ENCODE assay signal across 1 cellular context in the genomic region with DNA sequence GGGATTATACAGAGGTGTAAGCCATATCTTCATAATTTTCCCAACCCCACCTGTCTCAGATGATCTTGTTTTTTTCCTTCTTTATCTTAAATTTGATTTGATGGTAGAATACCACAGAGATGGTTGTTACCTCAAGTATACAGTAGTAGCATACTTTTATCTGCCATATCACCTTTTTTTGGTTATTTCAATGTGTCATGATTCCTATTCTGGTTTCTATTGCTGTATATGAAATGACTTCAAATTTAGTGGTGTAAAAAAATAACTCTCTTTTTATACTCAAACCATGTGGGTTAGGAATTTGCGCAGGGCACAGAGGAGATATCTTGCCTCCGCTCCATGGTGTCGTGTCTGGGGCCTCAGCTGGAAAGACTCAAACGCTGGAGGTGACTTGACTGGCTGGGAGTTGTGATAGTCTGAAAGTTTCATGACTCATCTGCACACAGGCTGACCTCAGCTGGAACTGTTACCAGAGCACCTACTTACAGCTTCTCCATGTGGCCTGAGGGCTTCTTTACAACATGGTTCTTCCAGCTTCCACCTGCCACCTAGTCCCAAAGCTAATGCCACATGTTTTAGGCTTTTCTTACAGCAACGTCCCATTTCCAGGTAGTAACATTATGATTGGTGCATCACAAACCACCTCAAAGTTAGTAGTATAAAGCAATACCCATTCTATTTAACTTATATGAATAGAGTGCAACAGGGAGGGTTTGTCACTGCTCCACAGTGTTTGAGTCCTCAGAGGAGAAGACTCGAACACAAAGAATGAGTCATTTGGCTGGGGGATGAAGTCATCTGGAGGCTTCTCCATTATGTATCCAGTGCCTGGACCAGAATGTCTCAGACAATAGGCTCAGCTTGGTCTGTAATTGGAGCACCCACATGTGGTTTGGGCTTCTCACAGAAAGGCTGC.
TF ChIP-seq lines count a peak whose summit lies in the region.

No MANE protein-coding gene starts in this region.

TF ChIP-seq in K562, 482 proteins besides CTCF, POLR2A, EP300 and RAD21 (continued from another document and continues in another):
- TF ChIP-seq, protein P1, sequence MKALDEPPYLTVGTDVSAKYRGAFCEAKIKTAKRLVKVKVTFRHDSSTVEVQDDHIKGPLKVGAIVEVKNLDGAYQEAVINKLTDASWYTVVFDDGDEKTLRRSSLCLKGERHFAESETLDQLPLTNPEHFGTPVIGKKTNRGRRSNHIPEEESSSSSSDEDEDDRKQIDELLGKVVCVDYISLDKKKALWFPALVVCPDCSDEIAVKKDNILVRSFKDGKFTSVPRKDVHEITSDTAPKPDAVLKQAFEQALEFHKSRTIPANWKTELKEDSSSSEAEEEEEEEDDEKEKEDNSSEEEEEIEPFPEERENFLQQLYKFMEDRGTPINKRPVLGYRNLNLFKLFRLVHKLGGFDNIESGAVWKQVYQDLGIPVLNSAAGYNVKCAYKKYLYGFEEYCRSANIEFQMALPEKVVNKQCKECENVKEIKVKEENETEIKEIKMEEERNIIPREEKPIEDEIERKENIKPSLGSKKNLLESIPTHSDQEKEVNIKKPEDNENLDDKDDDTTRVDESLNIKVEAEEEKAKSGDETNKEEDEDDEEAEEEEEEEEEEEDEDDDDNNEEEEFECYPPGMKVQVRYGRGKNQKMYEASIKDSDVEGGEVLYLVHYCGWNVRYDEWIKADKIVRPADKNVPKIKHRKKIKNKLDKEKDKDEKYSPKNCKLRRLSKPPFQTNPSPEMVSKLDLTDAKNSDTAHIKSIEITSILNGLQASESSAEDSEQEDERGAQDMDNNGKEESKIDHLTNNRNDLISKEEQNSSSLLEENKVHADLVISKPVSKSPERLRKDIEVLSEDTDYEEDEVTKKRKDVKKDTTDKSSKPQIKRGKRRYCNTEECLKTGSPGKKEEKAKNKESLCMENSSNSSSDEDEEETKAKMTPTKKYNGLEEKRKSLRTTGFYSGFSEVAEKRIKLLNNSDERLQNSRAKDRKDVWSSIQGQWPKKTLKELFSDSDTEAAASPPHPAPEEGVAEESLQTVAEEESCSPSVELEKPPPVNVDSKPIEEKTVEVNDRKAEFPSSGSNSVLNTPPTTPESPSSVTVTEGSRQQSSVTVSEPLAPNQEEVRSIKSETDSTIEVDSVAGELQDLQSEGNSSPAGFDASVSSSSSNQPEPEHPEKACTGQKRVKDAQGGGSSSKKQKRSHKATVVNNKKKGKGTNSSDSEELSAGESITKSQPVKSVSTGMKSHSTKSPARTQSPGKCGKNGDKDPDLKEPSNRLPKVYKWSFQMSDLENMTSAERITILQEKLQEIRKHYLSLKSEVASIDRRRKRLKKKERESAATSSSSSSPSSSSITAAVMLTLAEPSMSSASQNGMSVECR (CRISPR knock-in tag; IDR thresholded peaks at IDR 0.05), result peak; percentile 43; the same call in 1 of the 2 replicates
- TF ChIP-seq HDGF (IDR thresholded peaks at IDR 0.05) (no peak), HLTF (IDR thresholded peaks at IDR 0.05) (no peak), ETV1 (tag; conservative IDR thresholded peaks at IDR 0.05; ENCODE audit: low read depth) (no peak), CREB5 (CRISPR knock-in tag; IDR thresholded peaks at IDR 0.05) (no peak), FOXM1 (IDR thresholded peaks at IDR 0.05; ENCODE audit: low read depth) (0 out of 2 replicates have a peak, but pooled peaks have one; percentile 23), FOXM1 (CRISPR knock-in tag; IDR thresholded peaks at IDR 0.05; ENCODE audit: low read depth) (no peak), RBM34 (IDR thresholded peaks at IDR 0.05; ENCODE audit: borderline replicate concordance, insufficient read depth, low read length) (no peak), ZNF24 (IDR thresholded peaks at IDR 0.05) (no peak), ZNF717 (CRISPR knock-in tag; IDR thresholded peaks at IDR 0.05) (no peak), POLR3G (IDR thresholded peaks at IDR 0.05; ENCODE audit: extremely low read depth, insufficient read length, insufficient replicate concordance) (no peak), ZNF778 (CRISPR knock-in tag; IDR thresholded peaks at IDR 0.05) (no peak), TCF7 (IDR thresholded peaks at IDR 0.05; ENCODE audit: borderline replicate concordance) (no peak), ZNF780A (CRISPR knock-in tag; IDR thresholded peaks at IDR 0.05) (no peak), ZNF79 (CRISPR knock-in tag; IDR thresholded peaks at IDR 0.05; ENCODE audit: low read depth) (no peak), ZMIZ1 (IDR thresholded peaks at IDR 0.05; ENCODE audit: low read depth in 2 of 2, low read length in 2 of 2) (no peak), ZNF224 (CRISPR knock-in tag; IDR thresholded peaks at IDR 0.05) (no peak), RCOR1 (IDR thresholded peaks at IDR 0.05; ENCODE audit: borderline replicate concordance in 1 of 2, low read depth in 2 of 2, low read length in 2 of 2) (0 out of 4 replicates have a peak, but pooled peaks of 1 of the 2 experiments have one; percentile 11), HNRNPK (IDR thresholded peaks at IDR 0.05; ENCODE audit: low read depth, low read length, poor library complexity, severe bottlenecking) (no peak), MEF2D (tag; conservative IDR thresholded peaks at IDR 0.05; ENCODE audit: low read depth) (no peak), ZNF232 (CRISPR knock-in tag; IDR thresholded peaks at IDR 0.05) (no peak), POLR2G (IDR thresholded peaks at IDR 0.05; ENCODE audit: low read depth, low read length) (no peak), FOXK1 (CRISPR knock-in tag; IDR thresholded peaks at IDR 0.05; ENCODE audit: borderline replicate concordance) (no peak), MCM5 (IDR thresholded peaks at IDR 0.05; ENCODE audit: low read depth) (no peak), MTF1 (CRISPR knock-in tag; IDR thresholded peaks at IDR 0.05; ENCODE audit: borderline replicate concordance) (no peak), ZNF23 (CRISPR knock-in tag; IDR thresholded peaks at IDR 0.05) (no peak), TFAP4 (CRISPR knock-in tag; IDR thresholded peaks at IDR 0.05; ENCODE audit: borderline replicate concordance) (peak; percentile 94), NONO (IDR thresholded peaks at IDR 0.05; ENCODE audit: low read depth in 2 of 2, low read length in 1 of 2) (no peak), DDX20 (tag; IDR thresholded peaks at IDR 0.05; ENCODE audit: low read depth) (no peak), ZFX (CRISPR knock-in tag; IDR thresholded peaks at IDR 0.05) (no peak), ZNF518B (CRISPR knock-in tag; IDR thresholded peaks at IDR 0.05) (no peak)
- TF ChIP-seq, protein P2, sequence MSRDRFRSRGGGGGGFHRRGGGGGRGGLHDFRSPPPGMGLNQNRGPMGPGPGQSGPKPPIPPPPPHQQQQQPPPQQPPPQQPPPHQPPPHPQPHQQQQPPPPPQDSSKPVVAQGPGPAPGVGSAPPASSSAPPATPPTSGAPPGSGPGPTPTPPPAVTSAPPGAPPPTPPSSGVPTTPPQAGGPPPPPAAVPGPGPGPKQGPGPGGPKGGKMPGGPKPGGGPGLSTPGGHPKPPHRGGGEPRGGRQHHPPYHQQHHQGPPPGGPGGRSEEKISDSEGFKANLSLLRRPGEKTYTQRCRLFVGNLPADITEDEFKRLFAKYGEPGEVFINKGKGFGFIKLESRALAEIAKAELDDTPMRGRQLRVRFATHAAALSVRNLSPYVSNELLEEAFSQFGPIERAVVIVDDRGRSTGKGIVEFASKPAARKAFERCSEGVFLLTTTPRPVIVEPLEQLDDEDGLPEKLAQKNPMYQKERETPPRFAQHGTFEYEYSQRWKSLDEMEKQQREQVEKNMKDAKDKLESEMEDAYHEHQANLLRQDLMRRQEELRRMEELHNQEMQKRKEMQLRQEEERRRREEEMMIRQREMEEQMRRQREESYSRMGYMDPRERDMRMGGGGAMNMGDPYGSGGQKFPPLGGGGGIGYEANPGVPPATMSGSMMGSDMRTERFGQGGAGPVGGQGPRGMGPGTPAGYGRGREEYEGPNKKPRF (IDR thresholded peaks at IDR 0.05; ENCODE audit: low read depth, low read length), result no peak
- TF ChIP-seq, protein P3, sequence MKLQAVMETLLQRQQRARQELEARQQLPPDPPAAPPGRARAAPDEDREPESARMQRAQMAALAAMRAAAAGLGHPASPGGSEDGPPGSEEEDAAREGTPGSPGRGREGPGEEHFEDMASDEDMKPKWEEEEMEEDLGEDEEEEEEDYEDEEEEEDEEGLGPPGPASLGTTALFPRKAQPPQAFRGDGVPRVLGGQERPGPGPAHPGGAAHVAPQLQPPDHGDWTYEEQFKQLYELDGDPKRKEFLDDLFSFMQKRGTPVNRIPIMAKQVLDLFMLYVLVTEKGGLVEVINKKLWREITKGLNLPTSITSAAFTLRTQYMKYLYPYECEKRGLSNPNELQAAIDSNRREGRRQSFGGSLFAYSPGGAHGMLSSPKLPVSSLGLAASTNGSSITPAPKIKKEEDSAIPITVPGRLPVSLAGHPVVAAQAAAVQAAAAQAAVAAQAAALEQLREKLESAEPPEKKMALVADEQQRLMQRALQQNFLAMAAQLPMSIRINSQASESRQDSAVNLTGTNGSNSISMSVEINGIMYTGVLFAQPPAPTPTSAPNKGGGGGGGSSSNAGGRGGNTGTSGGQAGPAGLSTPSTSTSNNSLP (IDR thresholded peaks at IDR 0.05; ENCODE audit: borderline replicate concordance, low read depth, low read length), result no peak
- TF ChIP-seq, protein P4, sequence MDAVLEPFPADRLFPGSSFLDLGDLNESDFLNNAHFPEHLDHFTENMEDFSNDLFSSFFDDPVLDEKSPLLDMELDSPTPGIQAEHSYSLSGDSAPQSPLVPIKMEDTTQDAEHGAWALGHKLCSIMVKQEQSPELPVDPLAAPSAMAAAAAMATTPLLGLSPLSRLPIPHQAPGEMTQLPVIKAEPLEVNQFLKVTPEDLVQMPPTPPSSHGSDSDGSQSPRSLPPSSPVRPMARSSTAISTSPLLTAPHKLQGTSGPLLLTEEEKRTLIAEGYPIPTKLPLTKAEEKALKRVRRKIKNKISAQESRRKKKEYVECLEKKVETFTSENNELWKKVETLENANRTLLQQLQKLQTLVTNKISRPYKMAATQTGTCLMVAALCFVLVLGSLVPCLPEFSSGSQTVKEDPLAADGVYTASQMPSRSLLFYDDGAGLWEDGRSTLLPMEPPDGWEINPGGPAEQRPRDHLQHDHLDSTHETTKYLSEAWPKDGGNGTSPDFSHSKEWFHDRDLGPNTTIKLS (IDR thresholded peaks at IDR 0.05; ENCODE audit: borderline replicate concordance, low read depth), result no peak
- TF ChIP-seq, protein P5, sequence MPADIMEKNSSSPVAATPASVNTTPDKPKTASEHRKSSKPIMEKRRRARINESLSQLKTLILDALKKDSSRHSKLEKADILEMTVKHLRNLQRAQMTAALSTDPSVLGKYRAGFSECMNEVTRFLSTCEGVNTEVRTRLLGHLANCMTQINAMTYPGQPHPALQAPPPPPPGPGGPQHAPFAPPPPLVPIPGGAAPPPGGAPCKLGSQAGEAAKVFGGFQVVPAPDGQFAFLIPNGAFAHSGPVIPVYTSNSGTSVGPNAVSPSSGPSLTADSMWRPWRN (IDR thresholded peaks at IDR 0.05; ENCODE audit: low read depth), result no peak
